In genomic region chr1:32948905-32949304, GRCh38 we compare ENCODE assay signal across 17 cellular contexts. TPM values are rescaled to one million over a fixed set of nuclear protein-coding genes. Genes with fewer than 3 reads are reported as not detected.
DNase-seq lines count a peak whose midpoint lies in the region; ATAC-seq, FAIRE-seq and TF ChIP-seq lines count a peak whose summit lies in the region.
"Had no signal": no experiment of that assay in that cellular context is flagged by ENCODE, and none has a peak within 500 bp of the region (broad histone marks: within the 10 kb centered on the region; RNA-seq: fewer than 3 reads in every experiment).

No MANE protein-coding gene starts in this region.

- H3K79me2 ChIP-seq in HepG2 (ENCODE audit: insufficient read depth, low read length) = peaks cover 22% of the 10 kb centered on the region

- in situ Hi-C loops in HepG2 (cut with HindIII; ENCODE audit: extremely low pct_ligation_motif_present, low pct_unique_long_range_greater_than_20kb) = no loop called here

- no peaks in the 10 kb centered on the region for H3K9me3 ChIP-seq in HepG2 (ENCODE audit: low read length)
- no peaks in the 10 kb centered on the region for H3K9me3 ChIP-seq in tibial artery

- H2AFZ ChIP-seq in HepG2 (ENCODE audit: low read length) = no peak overlapping the region

- TF ChIP-seq CTCF in coronary artery (IDR thresholded peaks at IDR 0.05) (no peak), HepG2 (CRISPR knock-in tag; IDR thresholded peaks at IDR 0.05) (no peak), tibial artery (IDR thresholded peaks at IDR 0.05) (no peak)

- peaks cover 53% of the 10 kb centered on the region for H3K4me1 ChIP-seq in HepG2 (ENCODE audit: insufficient read depth, low read length)
- H3K4me1 ChIP-seq in tibial artery = peaks cover 0 to 71% (median 40%) of the 10 kb centered on the region in 4 donors

- no peak overlapping the region for H3K9ac ChIP-seq in HepG2 (ENCODE audit: insufficient read depth, low read depth, low read length)

- no peak for TF ChIP-seq POLR2A in HepG2 (IDR thresholded peaks at IDR 0.05; ENCODE audit: insufficient read depth in 1 of 2, low read depth in 2 of 2, low read length in 2 of 2)

- H3K27me3 ChIP-seq in HepG2 (ENCODE audit: control insufficient read depth in 1 of 2, insufficient read depth in 2 of 2, low read length in 2 of 2) (no peaks in the 10 kb centered on the region), tibial artery (no peaks in the 10 kb centered on the region)
- H3K27me3 ChIP-seq: cardiac muscle cell had no signal

- no peaks in the 10 kb centered on the region for H4K20me1 ChIP-seq in HepG2 (ENCODE audit: insufficient read depth, low read length)

- POLR2A ChIA-PET in HepG2 (lab: Yijun Ruan, JAX) = interaction anchor here (1.1 to 3.3 kb wide), 3 partner anchors 13 to 16 kb away, joined by 4 to 20 read pairs (median 6); partner anchors contain the start of gene RNF19B

- peak overlapping the region; percentile 14 for H3K4me2 ChIP-seq in HepG2 (ENCODE audit: low read depth, low read length)

- H3K4me3 ChIP-seq in coronary artery (no peak overlapping the region), HepG2 (replicated peaks in 1 of 3; ENCODE audit: insufficient read depth in 1 of 3, low read depth in 2 of 3, low read length in 3 of 3) (no peak overlapping the region), tibial artery (no peak overlapping the region)
- H3K4me3 ChIP-seq: cardiac muscle cell had no signal

- H3K27ac ChIP-seq in coronary artery = peak overlapping the region; percentile 21 to 50
- no peak overlapping the region for H3K27ac ChIP-seq in HepG2 (ENCODE audit: extremely low read length, insufficient read depth, low read length)
- peak overlapping the region; percentile 68 to 78 for H3K27ac ChIP-seq in tibial artery
- H3K27ac ChIP-seq: cardiac muscle cell had no signal

- peak; percentile 69 for ATAC-seq in HepG2
- no peak for ATAC-seq in GM18870 (IDR thresholded peaks at IDR 0.05; ENCODE audit: unreplicated experiment)
- ATAC-seq: stimulated activated memory B cell treated with anti-CD40 and anti-IgM and Interleukin-4, amounts not matched to agents 10 μg/mL and 1 μg/mL and 100 μg/mL, for 72 hours; T-cell had no signal

- BruUV-seq in HepG2 (replicated peaks; lab: Mats Ljungman, UMichigan) = no TSS peak

- peak; percentile 54 for FAIRE-seq in HepG2 (lab: Jason Lieb, UNC)

- TF ChIP-seq EP300 in HepG2 (IDR thresholded peaks at IDR 0.05; ENCODE audit: low read depth in 2 of 2, low read length in 2 of 2) (no peak), HepG2 (CRISPR knock-in tag; IDR thresholded peaks at IDR 0.05; ENCODE audit: borderline replicate concordance) (no peak)

- TF ChIP-seq RAD21 in HepG2 (CRISPR knock-in tag; IDR thresholded peaks at IDR 0.05) = no peak

- H3K36me3 ChIP-seq in HepG2 (replicated peaks in 1 of 2; ENCODE audit: control insufficient read depth in 1 of 2, insufficient read depth in 2 of 2, low read length in 2 of 2) = peaks cover 8 to 40% of the 10 kb centered on the region in 2 experiments
- peaks cover 5 to 26% (median 10%) of the 10 kb centered on the region in 3 donors for H3K36me3 ChIP-seq in tibial artery

- WGBS in HepG2 (ENCODE audit: low lambda C conversion rate) = 0% methylated on average over 1 of the region's 1 CpG

- intact Hi-C loops in HepG2 (cut with micrococcal nuclease; ENCODE audit: unreplicated experiment) (no loop called here), tibial artery (cut with DNase I; ENCODE audit: low total_unique reads) (no loop called here)

- DNase-seq in HuH-7 (ENCODE audit: low spot score) (peak; percentile 52), coronary artery (ENCODE audit: low spot score) (no peak), HepG2 (ENCODE audit: low spot score) (peak; percentile 50), tibial artery (no peak), NOMO-1 treated with DMSO at 0.1 percent for 48 hours (lab: John Stamatoyannopoulos, UW; ENCODE audit: unreplicated experiment) (no peak), NCI-H1048 (lab: John Stamatoyannopoulos, UW) (no peak), KG1 (lab: John Stamatoyannopoulos, UW) (no peak)
- DNase-seq: activated CD4-positive, alpha-beta T cell treated with anti-CD3 and anti-CD28 coated beads, Interleukin-2, amount 10 ng/mL, durations not matched to agents 24 days and 14 days; activated effector memory CD4-positive, alpha-beta T cell treated with Interleukin-2 at 50 U/mL for 16 hours; CD8-positive, alpha-beta memory T cell; Kasumi-1; NCI-H2081 treated with DMSO at 0.1 percent for 48 hours; stimulated activated CD4-positive, alpha-beta T cell treated with anti-CD3 and anti-CD28 coated beads, Interleukin-1b, Interleukin-23, amount 100 ng/mL, for 48 hours; T-cell had no signal

- CTCF ChIA-PET in HepG2 (lab: Yijun Ruan, JAX; ENCODE audit: low intra/inter-chr PET ratio, low total read pairs) = no interaction called here

TF ChIP-seq in HepG2, 621 proteins besides CTCF, POLR2A, EP300 and RAD21 (continues in another document):
- TF ChIP-seq HNRNPUL1 (IDR thresholded peaks at IDR 0.05; ENCODE audit: low read depth, low read length) (peak; percentile 96), JUND (CRISPR knock-in tag; IDR thresholded peaks at IDR 0.05) (no peak), ZFP36L2 (CRISPR knock-in tag; IDR thresholded peaks at IDR 0.05) (no peak)

RNA-seq across cellular contexts. Expression of gene RNF19B, which starts 15.7 kb away (rescaled TPM):
- total RNA-seq in HepG2 (2016; rRNA removed; fragmentation: Illumina TruSeq; extraction: Trizol) = 15.3 and 16.3 TPM in 2 replicates
- 14.7 and 15.7 TPM in 2 replicates for total RNA-seq in HepG2 (2016; cell fraction: cytosol; rRNA removed; fragmentation: Illumina TruSeq; extraction: Trizol; ENCODE audit: low read depth)
- 14.5 and 14.7 TPM in 2 replicates for total RNA-seq in HepG2 (2016; cell fraction: insoluble cytoplasmic fraction; rRNA removed; fragmentation: Illumina TruSeq; extraction: Trizol)
- total RNA-seq in HepG2 (2016; cell fraction: membrane; rRNA removed; fragmentation: Illumina TruSeq; extraction: Trizol) = 22.4 and 23.5 TPM in 2 replicates
- 7.6 and 10.7 TPM in 2 replicates for total RNA-seq in HepG2 (2016; cell fraction: nucleus; rRNA removed; fragmentation: Illumina TruSeq; extraction: Trizol)
- 20.9 and 22.5 TPM in 2 replicates for polyA plus RNA-seq in HepG2 (2011; rRNA removed)
- 20.2 and 22.7 TPM in 2 replicates for polyA plus RNA-seq in HepG2 (2011; cell fraction: cytosol; rRNA removed)
- 11.4 and 11.8 TPM in 2 replicates for polyA plus RNA-seq in HepG2 (2011; cell fraction: nucleus; rRNA removed)
- polyA plus RNA-seq in HepG2 (2012) = 10.1 and 14.4 TPM in 2 replicates
- polyA plus RNA-seq in HepG2 (2016; cell fraction: cytosol; fragmentation: Illumina TruSeq; extraction: Trizol; ENCODE audit: low read depth) = 9.8 and 10.0 TPM in 2 replicates
- 17.6 and 20.6 TPM in 2 replicates for polyA plus RNA-seq in HepG2 (2016; cell fraction: insoluble cytoplasmic fraction; fragmentation: Illumina TruSeq; extraction: Trizol; ENCODE audit: low read depth)
- 19.3 and 20.2 TPM in 2 replicates for polyA plus RNA-seq in HepG2 (2016; cell fraction: membrane; fragmentation: Illumina TruSeq; extraction: Trizol; ENCODE audit: low read depth)
- 13.4 and 15.4 TPM in 2 replicates for polyA plus RNA-seq in HepG2 (2016; cell fraction: nucleus; fragmentation: Illumina TruSeq; extraction: Trizol; ENCODE audit: insufficient read depth, low read depth)
- polyA minus RNA-seq in HepG2 (2011; rRNA and poly(A)+ RNA removed; ENCODE audit: low replicate concordance) = 14.9 and 40.6 TPM in 2 replicates
- polyA minus RNA-seq in HepG2 (2011; cell fraction: cytosol; rRNA and poly(A)+ RNA removed) = 18.2 and 22.4 TPM in 2 replicates
- polyA minus RNA-seq in HepG2 (2011; cell fraction: nucleus; rRNA and poly(A)+ RNA removed) = 13.1 and 17.9 TPM in 2 replicates

RNA-seq across cellular contexts. Expression of gene TMEM54, which starts 47.7 kb away (rescaled TPM):
- 0.76 and 2.5 TPM in 2 replicates for total RNA-seq in HepG2 (2016; rRNA removed; fragmentation: Illumina TruSeq; extraction: Trizol)
- total RNA-seq in HepG2 (2016; cell fraction: cytosol; rRNA removed; fragmentation: Illumina TruSeq; extraction: Trizol; ENCODE audit: low read depth) = 6.9 and 7.0 TPM in 2 replicates
- total RNA-seq in HepG2 (2016; cell fraction: insoluble cytoplasmic fraction; rRNA removed; fragmentation: Illumina TruSeq; extraction: Trizol) = 0.83 and 1.3 TPM in 2 replicates
- total RNA-seq in HepG2 (2016; cell fraction: membrane; rRNA removed; fragmentation: Illumina TruSeq; extraction: Trizol) = 5.0 and 5.4 TPM in 2 replicates
- total RNA-seq in HepG2 (2016; cell fraction: nucleus; rRNA removed; fragmentation: Illumina TruSeq; extraction: Trizol) = 1.2 and 1.7 TPM in 2 replicates
- 2.9 and 4.0 TPM in 2 replicates for polyA plus RNA-seq in HepG2 (2011; rRNA removed)
- polyA plus RNA-seq in HepG2 (2011; cell fraction: cytosol; rRNA removed) = 4.2 and 5.4 TPM in 2 replicates
- 2.7 and 3.1 TPM in 2 replicates for polyA plus RNA-seq in HepG2 (2011; cell fraction: nucleus; rRNA removed)
- 0.43 and 2.3 TPM in 2 replicates for polyA plus RNA-seq in HepG2 (2012)
- polyA plus RNA-seq in HepG2 (2016; cell fraction: cytosol; fragmentation: Illumina TruSeq; extraction: Trizol; ENCODE audit: low read depth) = 9.6 and 9.8 TPM in 2 replicates
- polyA plus RNA-seq in HepG2 (2016; cell fraction: insoluble cytoplasmic fraction; fragmentation: Illumina TruSeq; extraction: Trizol; ENCODE audit: low read depth) = 1.0 and 1.1 TPM in 2 replicates
- polyA plus RNA-seq in HepG2 (2016; cell fraction: membrane; fragmentation: Illumina TruSeq; extraction: Trizol; ENCODE audit: low read depth) = 6.2 and 6.8 TPM in 2 replicates
- 1.3 and 2.6 TPM in 2 replicates for polyA plus RNA-seq in HepG2 (2016; cell fraction: nucleus; fragmentation: Illumina TruSeq; extraction: Trizol; ENCODE audit: insufficient read depth, low read depth)
- polyA minus RNA-seq in HepG2 (2011; rRNA and poly(A)+ RNA removed; ENCODE audit: low replicate concordance) = 6.4 and 19.0 TPM in 2 replicates
- polyA minus RNA-seq in HepG2 (2011; cell fraction: cytosol; rRNA and poly(A)+ RNA removed) = 1.8 TPM in 1 of 2 replicates, not detected in the other
- polyA minus RNA-seq in HepG2 (2011; cell fraction: nucleus; rRNA and poly(A)+ RNA removed) = 0.75 TPM in 1 of 2 replicates, not detected in the other
- polyA plus RNA-seq: CD8-positive, alpha-beta memory T cell had no signal

Comparison
In these comparisons a context has a peak if more than half of its experiments do, and no peak if none do; other contexts are left out.
1. DNase-seq: peak in HuH-7 (single experiment) and HepG2 (single experiment); none in coronary artery (single experiment), tibial artery (0 of 2), NOMO-1 treated with DMSO at 0.1 percent for 48 hours (single experiment), NCI-H1048 (single experiment) and KG1 (single experiment).